Comparison of ENCODE assay signal across 8 cellular contexts in the genomic region with DNA sequence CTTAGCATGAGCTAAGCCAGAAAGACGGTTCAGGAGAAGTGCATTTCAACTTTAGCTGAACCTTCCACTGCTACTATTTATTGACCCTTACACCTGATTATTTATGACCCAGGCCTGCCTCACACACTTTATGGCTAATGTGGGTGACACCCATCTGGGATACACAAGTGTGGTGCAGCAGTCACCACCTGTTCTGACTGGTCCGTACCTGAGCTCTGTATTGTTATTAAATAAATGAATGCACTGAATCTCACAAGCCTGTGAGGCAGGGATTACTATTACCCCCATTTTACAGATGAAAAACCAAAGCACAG. TPM values are rescaled to one million over a fixed set of nuclear protein-coding genes. Genes with fewer than 3 reads are reported as not detected.
DNase-seq lines count a peak whose midpoint lies in the region; ATAC-seq and TF ChIP-seq lines count a peak whose summit lies in the region.

No MANE protein-coding gene starts in this region.

- TSS peak; percentile 33 for BruUV-seq in mammary epithelial cell (replicated peaks; lab: Mats Ljungman, UMichigan)

- H2AFZ ChIP-seq in mammary epithelial cell (ENCODE audit: low read depth, low read length): no peak overlapping the region

- H3K4me3 ChIP-seq in BLaER1 treated with 17β-estradiol and CSF1 and Interleukin-3, amounts not matched to agents 10 nM and 100 nM: peak overlapping the region; percentile 85 to 98 (median 92)
- peak overlapping the region; percentile 58 to 69 (median 68) for H3K4me3 ChIP-seq in mammary epithelial cell (replicated peaks in 1 of 3; ENCODE audit: insufficient read depth in 1 of 3, low read depth in 2 of 3, low read length in 3 of 3)

- peaks cover 71% of the 10 kb centered on the region for H3K79me2 ChIP-seq in mammary epithelial cell (ENCODE audit: insufficient read depth, low read length)

- H3K27ac Mint-ChIP-seq in naive B cell: peak overlapping the region in 5 of 6 donors; percentile 66 to 96 (median 92)

- H3K9ac ChIP-seq in BLaER1 treated with 17β-estradiol and CSF1 and Interleukin-3, amounts not matched to agents 10 nM and 100 nM: peak overlapping the region; percentile 90 to 98 (median 95)
- H3K9ac ChIP-seq in mammary epithelial cell (ENCODE audit: insufficient read depth, low read length): peak overlapping the region; percentile 96

- DNase-seq in mammary epithelial cell (peak; percentile 14), naive B cell (no peak), DMS53 treated with DMSO at 0.1 percent for 48 hours (lab: John Stamatoyannopoulos, UW; ENCODE audit: unreplicated experiment) (no peak), MV-4-11 (lab: John Stamatoyannopoulos, UW) (no peak), NCI-H1694 treated with DMSO at 0.1 percent for 48 hours (lab: John Stamatoyannopoulos, UW) (no peak), iPS-NIHi7 (ENCODE audit: extremely low spot score) (no peak)

- peaks cover 0 to 15% (median 9%) of the 10 kb centered on the region in 11 experiments; a peak in 11 of 22 replicates for H3K36me3 ChIP-seq in BLaER1 treated with 17β-estradiol and CSF1 and Interleukin-3, amounts not matched to agents 10 nM and 100 nM
- no peaks in the 10 kb centered on the region for H3K36me3 ChIP-seq in mammary epithelial cell (ENCODE audit: insufficient read depth, low read length)

- no peaks in the 10 kb centered on the region for H3K9me3 Mint-ChIP-seq in naive B cell

- no peaks in the 10 kb centered on the region for H3K27me3 Mint-ChIP-seq in naive B cell

- H3K4me1 ChIP-seq in BLaER1 treated with 17β-estradiol and CSF1 and Interleukin-3, amounts not matched to agents 10 nM and 100 nM: peaks cover 61 to 68% (median 66%) of the 10 kb centered on the region in 10 experiments
- H3K4me1 ChIP-seq in mammary epithelial cell (ENCODE audit: insufficient read depth, low read length): peaks cover 40% of the 10 kb centered on the region

- H3K4me1 Mint-ChIP-seq in naive B cell: peaks cover 47 to 69% (median 53%) of the 10 kb centered on the region in 3 donors

- in situ Hi-C loops in mammary epithelial cell (cut with MboI; ENCODE audit: low sequenced_read_pairs in 2 of 2): loop anchor here in 1 of 2 donors (5.0 kb wide), 1 partner anchor 46 kb away; no protein-coding TSS in a partner anchor

- intact Hi-C loops in mammary epithelial cell (cut with micrococcal nuclease): no loop called here

- peak overlapping the region in 7 of 11 experiments; percentile 6 to 96 (median 92); a peak in 10 of 22 replicates for H3K27ac ChIP-seq in BLaER1 treated with 17β-estradiol and CSF1 and Interleukin-3, amounts not matched to agents 10 nM and 100 nM
- H3K27ac ChIP-seq in mammary epithelial cell (ENCODE audit: insufficient read depth, low read depth, low read length): peak overlapping the region; percentile 91

- peak overlapping the region; percentile 82 to 97 (median 94) for H3K4me3 Mint-ChIP-seq in naive B cell

- peak; percentile 1 for ATAC-seq in HG03354 (IDR thresholded peaks at IDR 0.05; ENCODE audit: poor library complexity, severe bottlenecking, unreplicated experiment)
- ATAC-seq in naive B cell (ENCODE audit: low read depth in 2 of 2): no peak

- TF ChIP-seq CTCF in mammary epithelial cell (conservative IDR thresholded peaks at IDR 0.05 in 1 of 2, IDR thresholded peaks at IDR 0.05 in 1 of 2; ENCODE audit: extremely low read depth in 1 of 2, insufficient read depth in 1 of 2, low read depth in 1 of 2, low read length in 2 of 2): no peak

- dilution Hi-C loops in mammary epithelial cell (cut with HindIII; ENCODE audit: low sequenced_read_pairs): no loop called here

- WGBS in mammary epithelial cell (ENCODE audit: low coverage, missing lambda C conversion rate): 83% methylated on average over 2 of the region's 2 CpGs

- H4K20me1 ChIP-seq in BLaER1 treated with 17β-estradiol and CSF1 and Interleukin-3, amounts not matched to agents 10 nM and 100 nM: peaks cover 56 to 61% (median 58%) of the 10 kb centered on the region in 11 experiments
- no peaks in the 10 kb centered on the region for H4K20me1 ChIP-seq in mammary epithelial cell (ENCODE audit: insufficient read depth, low read length)

- H3K36me3 Mint-ChIP-seq in naive B cell: no peaks in the 10 kb centered on the region

- CTCF ChIA-PET in mammary epithelial cell (lab: Charles Lee; ENCODE audit: low non-redundant PET): interaction anchor here (0.5 to 0.6 kb wide), 2 partner anchors 19 to 48 kb away, joined by 4 read pairs; no protein-coding TSS in a partner anchor

- H3K27me3 ChIP-seq in BLaER1 treated with 17β-estradiol and CSF1 and Interleukin-3, amounts not matched to agents 10 nM and 100 nM: no peaks in the 10 kb centered on the region
- no peaks in the 10 kb centered on the region for H3K27me3 ChIP-seq in mammary epithelial cell (ENCODE audit: insufficient read depth, low read length)

- no peaks in the 10 kb centered on the region for H3K9me3 ChIP-seq in BLaER1 treated with 17β-estradiol and CSF1 and Interleukin-3, amounts not matched to agents 10 nM and 100 nM (replicated peaks in 1 of 11)
- no peaks in the 10 kb centered on the region for H3K9me3 ChIP-seq in mammary epithelial cell (replicated peaks; ENCODE audit: insufficient read depth, low read length)

- H3K4me2 ChIP-seq in BLaER1 treated with 17β-estradiol and CSF1 and Interleukin-3, amounts not matched to agents 10 nM and 100 nM: peak overlapping the region; percentile 80 to 98 (median 97)
- peak overlapping the region; percentile 94 for H3K4me2 ChIP-seq in mammary epithelial cell (ENCODE audit: insufficient read depth, low read depth, low read length)

RNA-seq across cellular contexts. Expression of a gene that starts 1.5 kb away (rescaled TPM):
- 100 to 1,000 TPM in 1 of 2 donors, 10 to 100 TPM in 1; 36.8 to 117 TPM for total RNA-seq in mammary epithelial cell
- polyA plus RNA-seq in mammary epithelial cell (75.0 TPM), naive B cell (ENCODE audit: low read depth in 6 of 6) (100 to 1,000 TPM; 146 to 167 (median 157) TPM)
- 154 TPM for polyA minus RNA-seq in mammary epithelial cell
